In the genomic region with DNA sequence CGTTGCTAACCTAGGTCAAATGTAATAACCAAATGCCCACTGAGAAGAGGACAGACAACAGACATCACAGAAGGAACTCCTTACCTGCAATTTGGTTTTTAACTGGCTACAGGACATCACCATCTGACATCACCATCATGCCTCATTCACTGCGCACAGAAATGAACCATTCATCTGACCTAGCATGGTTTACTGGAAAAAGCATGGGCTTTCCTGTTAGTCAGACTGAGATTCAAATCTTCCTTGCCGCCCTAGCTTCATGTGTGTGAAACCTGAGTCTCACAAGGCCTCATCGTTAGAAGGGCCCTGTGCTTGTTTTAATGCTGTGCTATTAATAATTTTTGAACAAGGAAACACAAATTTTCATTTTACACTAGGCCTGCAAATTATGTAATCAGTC, we compare ENCODE assay signal across 8 cellular contexts. TPM values are rescaled to one million over a fixed set of nuclear protein-coding genes. Genes with fewer than 3 reads are reported as not detected.
DNase-seq lines count a peak whose midpoint lies in the region; ATAC-seq lines count a peak whose summit lies in the region.

No MANE protein-coding gene starts in this region.

- peaks cover 0 to 7% (median 2%) of the 10 kb centered on the region in 3 donors for H3K27me3 Mint-ChIP-seq in immature natural killer cell (ENCODE audit: low read depth in 3 of 3)
- H3K27me3 Mint-ChIP-seq in stimulated activated naive CD8-positive, alpha-beta T cell treated with anti-CD3 and anti-CD28 coated beads, Interleukin-15, Interleukin-2, amounts not matched to agents 100 ng/mL and 50 ng/mL, for 24 hours = peaks cover 5% of the 10 kb centered on the region

- peaks cover 33 to 48% of the 10 kb centered on the region in 2 donors for H3K4me1 Mint-ChIP-seq in immature natural killer cell
- peaks cover 49% of the 10 kb centered on the region for H3K4me1 Mint-ChIP-seq in stimulated activated naive CD8-positive, alpha-beta T cell treated with anti-CD3 and anti-CD28 coated beads, Interleukin-15, Interleukin-2, amounts not matched to agents 100 ng/mL and 50 ng/mL, for 24 hours (ENCODE audit: low read depth)

- peak; percentile 31 to 54 for DNase-seq in activated CD4-positive, alpha-beta T cell treated with anti-CD3 and anti-CD28 coated beads, Interleukin-2, amount 50 U/mL, for 48 hours
- no peak for DNase-seq in immature natural killer cell
- no peak for DNase-seq in left lobe of liver (ENCODE audit: low spot score)
- no peak for DNase-seq in AML-193 (lab: John Stamatoyannopoulos, UW)
- no peak for DNase-seq in SHP77 treated with DMSO at 0.1 percent for 48 hours (lab: John Stamatoyannopoulos, UW)

- peak overlapping the region; percentile 90 to 99 (median 96) for H3K27ac Mint-ChIP-seq in immature natural killer cell
- peak overlapping the region; percentile 96 for H3K27ac Mint-ChIP-seq in stimulated activated naive CD8-positive, alpha-beta T cell treated with anti-CD3 and anti-CD28 coated beads, Interleukin-15, Interleukin-2, amounts not matched to agents 100 ng/mL and 50 ng/mL, for 24 hours

- peaks cover 0 to 3% (median 0%) of the 10 kb centered on the region in 3 donors for H3K36me3 Mint-ChIP-seq in immature natural killer cell
- peaks cover 5% of the 10 kb centered on the region for H3K36me3 Mint-ChIP-seq in stimulated activated naive CD8-positive, alpha-beta T cell treated with anti-CD3 and anti-CD28 coated beads, Interleukin-15, Interleukin-2, amounts not matched to agents 100 ng/mL and 50 ng/mL, for 24 hours (ENCODE audit: low read depth)

- H3K9me3 Mint-ChIP-seq in immature natural killer cell = no peaks in the 10 kb centered on the region
- H3K9me3 Mint-ChIP-seq in stimulated activated naive CD8-positive, alpha-beta T cell treated with anti-CD3 and anti-CD28 coated beads, Interleukin-15, Interleukin-2, amounts not matched to agents 100 ng/mL and 50 ng/mL, for 24 hours = no peaks in the 10 kb centered on the region

- peak overlapping the region; percentile 94 to 100 (median 100) for H3K4me3 Mint-ChIP-seq in immature natural killer cell
- H3K4me3 Mint-ChIP-seq in stimulated activated naive CD8-positive, alpha-beta T cell treated with anti-CD3 and anti-CD28 coated beads, Interleukin-15, Interleukin-2, amounts not matched to agents 100 ng/mL and 50 ng/mL, for 24 hours = peak overlapping the region; percentile 99

- ATAC-seq in HG02885 (IDR thresholded peaks at IDR 0.05; ENCODE audit: poor library complexity, unreplicated experiment) = peak; percentile 21
- no peak for ATAC-seq in left lobe of liver
- ATAC-seq in HG03175 (IDR thresholded peaks at IDR 0.05; ENCODE audit: unreplicated experiment) = no peak

RNA-seq across cellular contexts. Expression of gene HIBCH, which starts 1.1 kb away (rescaled TPM):
- polyA plus RNA-seq in immature natural killer cell = 10 to 100 TPM; 15.2 to 26.8 (median 21.4) TPM
- 80.7 TPM for total RNA-seq in left lobe of liver

RNA-seq across cellular contexts. Expression of gene INPP1, which starts 22.7 kb away (rescaled TPM):
- 10 to 100 TPM in 2 of 3 donors, 1 to 10 TPM in 1; 7.6 to 19.3 (median 13.4) TPM for polyA plus RNA-seq in immature natural killer cell
- 12.4 TPM for total RNA-seq in left lobe of liver

Comparison
In these comparisons a context has a peak if more than half of its experiments do, and no peak if none do; other contexts are left out.
1. DNase-seq: peak in activated CD4-positive, alpha-beta T cell treated with anti-CD3 and anti-CD28 coated beads, Interleukin-2, amount 50 U/mL, for 48 hours (2 of 2); none in immature natural killer cell (0 of 3), left lobe of liver (single experiment), AML-193 (0 of 2) and SHP77 treated with DMSO at 0.1 percent for 48 hours (single experiment).